1 cellular context compared by ENCODE assay signal in genomic region chr20:3221398-3222226, GRCh38.
A peak's percentile ranks its signal among the peaks of the same experiment; 100 is the strongest.
TF ChIP-seq lines count a peak whose summit lies in the region.

No MANE protein-coding gene starts in this region.

TF ChIP-seq in HepG2, 621 proteins besides CTCF, POLR2A, EP300 and RAD21 (continued from another document):
- TF ChIP-seq GRHL1 (CRISPR knock-in tag; conservative IDR thresholded peaks at IDR 0.05) (no peak), MAFF (IDR thresholded peaks at IDR 0.05; ENCODE audit: low read depth, low read length) (no peak), EED (CRISPR knock-in tag; IDR thresholded peaks at IDR 0.05) (peak; percentile 49; the same call in 1 of the 2 replicates), ATAD3A (CRISPR knock-in tag; IDR thresholded peaks at IDR 0.05) (no peak), ZNF276 (CRISPR knock-in tag; IDR thresholded peaks at IDR 0.05; ENCODE audit: low read depth) (peak; percentile 65; the same call in 1 of the 2 replicates), MATR3 (CRISPR knock-in tag; IDR thresholded peaks at IDR 0.05) (no peak), PPARG (CRISPR knock-in tag; conservative IDR thresholded peaks at IDR 0.05) (no peak), KLF6 (CRISPR knock-in tag; IDR thresholded peaks at IDR 0.05) (no peak), ZNF333 (CRISPR knock-in tag; IDR thresholded peaks at IDR 0.05; ENCODE audit: borderline replicate concordance) (no peak), CCDC6 (CRISPR knock-in tag; IDR thresholded peaks at IDR 0.05) (no peak), IRF2 (CRISPR knock-in tag; IDR thresholded peaks at IDR 0.05) (no peak), GMEB1 (CRISPR knock-in tag; IDR thresholded peaks at IDR 0.05; ENCODE audit: borderline replicate concordance) (0 out of 2 replicates have a peak, but pooled peaks have one; percentile 45), POLR2G (IDR thresholded peaks at IDR 0.05; ENCODE audit: low read depth, low read length) (0 out of 2 replicates have a peak, but pooled peaks have one; percentile 34), ZNF816 (CRISPR knock-in tag; IDR thresholded peaks at IDR 0.05; ENCODE audit: borderline replicate concordance) (no peak), KLF12 (CRISPR knock-in tag; IDR thresholded peaks at IDR 0.05; ENCODE audit: borderline replicate concordance) (0 out of 2 replicates have a peak, but pooled peaks have one; percentile 40), ADNP (CRISPR knock-in tag; IDR thresholded peaks at IDR 0.05) (no peak), ETV6 (CRISPR knock-in tag; conservative IDR thresholded peaks at IDR 0.05) (0 out of 2 replicates have a peak, but pooled peaks have one; percentile 37), DZIP1 (CRISPR knock-in tag; IDR thresholded peaks at IDR 0.05) (peak; percentile 35; the same call in 1 of the 2 replicates), ZNF136 (CRISPR knock-in tag; IDR thresholded peaks at IDR 0.05; ENCODE audit: low read depth) (0 out of 2 replicates have a peak, but pooled peaks have one; percentile 52), SMAD1 (CRISPR knock-in tag; IDR thresholded peaks at IDR 0.05; ENCODE audit: borderline replicate concordance, low read depth) (no peak), KLF15 (CRISPR knock-in tag; IDR thresholded peaks at IDR 0.05; ENCODE audit: borderline replicate concordance) (no peak), TIGD3 (CRISPR knock-in tag; IDR thresholded peaks at IDR 0.05; ENCODE audit: borderline replicate concordance) (0 out of 2 replicates have a peak, but pooled peaks have one; percentile 34), ZFP1 (CRISPR knock-in tag; IDR thresholded peaks at IDR 0.05) (no peak), ATF7 (IDR thresholded peaks at IDR 0.05) (no peak), ATF7 (CRISPR knock-in tag; IDR thresholded peaks at IDR 0.05) (0 out of 2 replicates have a peak, but pooled peaks have one; percentile 46), TFAP4 (IDR thresholded peaks at IDR 0.05; ENCODE audit: borderline replicate concordance, low read depth) (peak; percentile 56; the same call in 1 of the 2 replicates), ZNF121 (CRISPR knock-in tag; IDR thresholded peaks at IDR 0.05) (no peak), ZSCAN20 (CRISPR knock-in tag; IDR thresholded peaks at IDR 0.05; ENCODE audit: borderline replicate concordance) (no peak), ARID5B (CRISPR knock-in tag; IDR thresholded peaks at IDR 0.05) (no peak), AKAP8 (CRISPR knock-in tag; IDR thresholded peaks at IDR 0.05) (no peak), MTA1 (CRISPR knock-in tag; IDR thresholded peaks at IDR 0.05; ENCODE audit: borderline replicate concordance) (no peak), GATA4 (IDR thresholded peaks at IDR 0.05; ENCODE audit: borderline replicate concordance, low read depth) (no peak), ZNF562 (CRISPR knock-in tag; IDR thresholded peaks at IDR 0.05; ENCODE audit: borderline replicate concordance) (no peak), THAP7 (CRISPR knock-in tag; IDR thresholded peaks at IDR 0.05) (no peak), SNAPC5 (CRISPR knock-in tag; IDR thresholded peaks at IDR 0.05; ENCODE audit: borderline replicate concordance) (no peak), ZHX1 (CRISPR knock-in tag; IDR thresholded peaks at IDR 0.05; ENCODE audit: low read depth) (no peak), CENPT (CRISPR knock-in tag; IDR thresholded peaks at IDR 0.05; ENCODE audit: low read depth) (no peak), CENPBD1 (CRISPR knock-in tag; IDR thresholded peaks at IDR 0.05; ENCODE audit: borderline replicate concordance, low read depth) (no peak), IKZF1 (IDR thresholded peaks at IDR 0.05) (no peak), ZNF891 (CRISPR knock-in tag; IDR thresholded peaks at IDR 0.05) (no peak; the same call in 1 of the 2 replicates)
TF ChIP-seq in HepG2: peak in this region for 24.
